In genomic region chr14:24232645-24233537, GRCh38 we compare ENCODE assay signal across 1 cellular context.
TF ChIP-seq lines count a peak whose summit lies in the region.

GMPR2 (plus strand) TSS chr14:24232929; CDS start chr14:24233254, 325 bp downstream.

TF ChIP-seq in HepG2, 621 proteins besides CTCF, POLR2A, EP300 and RAD21 (continued from another document and continues in another):
- TF ChIP-seq ZBTB14 (CRISPR knock-in tag; IDR thresholded peaks at IDR 0.05) = 0 out of 2 replicates have a peak, but pooled peaks have one; percentile 47
- peak; percentile 9 for TF ChIP-seq RBM39 (IDR thresholded peaks at IDR 0.05; ENCODE audit: low read depth, low read length, poor library complexity, severe bottlenecking)
- 0 out of 2 replicates have a peak, but pooled peaks have one; percentile 22 for TF ChIP-seq BCL6 (CRISPR knock-in tag; IDR thresholded peaks at IDR 0.05)
- TF ChIP-seq MEIS1 (CRISPR knock-in tag; IDR thresholded peaks at IDR 0.05; ENCODE audit: borderline replicate concordance) = no peak; the same call in none of the 2 replicates
- no peak for TF ChIP-seq CHD2 (IDR thresholded peaks at IDR 0.05; ENCODE audit: low read depth, low read length)
- no peak; the same call in none of the 2 replicates for TF ChIP-seq ZBTB44 (CRISPR knock-in tag; IDR thresholded peaks at IDR 0.05)
- TF ChIP-seq ZNF572 (CRISPR knock-in tag; IDR thresholded peaks at IDR 0.05) = peak; percentile 52; the same call in 1 of the 2 replicates
- 0 out of 2 replicates have a peak, but pooled peaks have one; percentile 65 for TF ChIP-seq ZNF503 (CRISPR knock-in tag; IDR thresholded peaks at IDR 0.05)
- 0 out of 2 replicates have a peak, but pooled peaks have one; percentile 82 for TF ChIP-seq ZFP82 (CRISPR knock-in tag; IDR thresholded peaks at IDR 0.05; ENCODE audit: borderline replicate concordance)
- TF ChIP-seq, protein P1, sequence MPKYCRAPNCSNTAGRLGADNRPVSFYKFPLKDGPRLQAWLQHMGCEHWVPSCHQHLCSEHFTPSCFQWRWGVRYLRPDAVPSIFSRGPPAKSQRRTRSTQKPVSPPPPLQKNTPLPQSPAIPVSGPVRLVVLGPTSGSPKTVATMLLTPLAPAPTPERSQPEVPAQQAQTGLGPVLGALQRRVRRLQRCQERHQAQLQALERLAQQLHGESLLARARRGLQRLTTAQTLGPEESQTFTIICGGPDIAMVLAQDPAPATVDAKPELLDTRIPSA (CRISPR knock-in tag; IDR thresholded peaks at IDR 0.05; ENCODE audit: borderline replicate concordance) = no peak
- 0 out of 2 replicates have a peak, but pooled peaks have one; percentile 8 for TF ChIP-seq ZNF746 (CRISPR knock-in tag; IDR thresholded peaks at IDR 0.05)
- peak; percentile 71 for TF ChIP-seq ELF3 (CRISPR knock-in tag; IDR thresholded peaks at IDR 0.05)
- TF ChIP-seq ZNF431 (CRISPR knock-in tag; IDR thresholded peaks at IDR 0.05; ENCODE audit: borderline replicate concordance, low read depth) = no peak
- peak; percentile 81; the same call in 1 of the 2 replicates for TF ChIP-seq ZSCAN9 (CRISPR knock-in tag; IDR thresholded peaks at IDR 0.05; ENCODE audit: borderline replicate concordance)
- peak; percentile 42; the same call in 1 of the 2 replicates for TF ChIP-seq BRF2 (CRISPR knock-in tag; IDR thresholded peaks at IDR 0.05)
- peak; percentile 74; the same call in 1 of the 2 replicates for TF ChIP-seq ZSCAN20 (CRISPR knock-in tag; IDR thresholded peaks at IDR 0.05; ENCODE audit: borderline replicate concordance)
- no peak for TF ChIP-seq SUZ12 (IDR thresholded peaks at IDR 0.05; ENCODE audit: low read depth, low read length)
- TF ChIP-seq SRSF9 (IDR thresholded peaks at IDR 0.05; ENCODE audit: borderline replicate concordance, insufficient read depth, low read depth, low read length, poor library complexity, severe bottlenecking) = no peak
- TF ChIP-seq, protein P2, sequence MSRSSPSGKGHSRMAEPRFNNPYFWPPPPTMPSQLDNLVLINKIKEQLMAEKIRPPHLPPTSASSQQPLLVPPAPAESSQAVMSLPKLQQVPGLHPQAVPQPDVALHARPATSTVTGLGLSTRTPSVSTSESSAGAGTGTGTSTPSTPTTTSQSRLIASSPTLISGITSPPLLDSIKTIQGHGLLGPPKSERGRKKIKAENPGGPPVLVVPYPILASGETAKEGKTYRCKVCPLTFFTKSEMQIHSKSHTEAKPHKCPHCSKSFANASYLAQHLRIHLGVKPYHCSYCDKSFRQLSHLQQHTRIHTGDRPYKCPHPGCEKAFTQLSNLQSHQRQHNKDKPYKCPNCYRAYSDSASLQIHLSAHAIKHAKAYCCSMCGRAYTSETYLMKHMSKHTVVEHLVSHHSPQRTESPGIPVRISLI (CRISPR knock-in tag; IDR thresholded peaks at IDR 0.05; ENCODE audit: borderline replicate concordance) = no peak; the same call in 1 of the 2 replicates
- no peak; the same call in 1 of the 2 replicates for TF ChIP-seq SRY (CRISPR knock-in tag; IDR thresholded peaks at IDR 0.05)
- no peak; the same call in 1 of the 2 replicates for TF ChIP-seq STAG1 (CRISPR knock-in tag; IDR thresholded peaks at IDR 0.05)
- TF ChIP-seq, protein P3, sequence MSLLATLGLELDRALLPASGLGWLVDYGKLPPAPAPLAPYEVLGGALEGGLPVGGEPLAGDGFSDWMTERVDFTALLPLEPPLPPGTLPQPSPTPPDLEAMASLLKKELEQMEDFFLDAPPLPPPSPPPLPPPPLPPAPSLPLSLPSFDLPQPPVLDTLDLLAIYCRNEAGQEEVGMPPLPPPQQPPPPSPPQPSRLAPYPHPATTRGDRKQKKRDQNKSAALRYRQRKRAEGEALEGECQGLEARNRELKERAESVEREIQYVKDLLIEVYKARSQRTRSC (CRISPR knock-in tag; IDR thresholded peaks at IDR 0.05; ENCODE audit: low read depth) = peak; percentile 87; the same call in 1 of the 2 replicates
- TF ChIP-seq SMARCC2 (IDR thresholded peaks at IDR 0.05) = no peak
- TF ChIP-seq FUBP1 (CRISPR knock-in tag; IDR thresholded peaks at IDR 0.05; ENCODE audit: borderline replicate concordance) = peak; percentile 94
- TF ChIP-seq, protein P4, sequence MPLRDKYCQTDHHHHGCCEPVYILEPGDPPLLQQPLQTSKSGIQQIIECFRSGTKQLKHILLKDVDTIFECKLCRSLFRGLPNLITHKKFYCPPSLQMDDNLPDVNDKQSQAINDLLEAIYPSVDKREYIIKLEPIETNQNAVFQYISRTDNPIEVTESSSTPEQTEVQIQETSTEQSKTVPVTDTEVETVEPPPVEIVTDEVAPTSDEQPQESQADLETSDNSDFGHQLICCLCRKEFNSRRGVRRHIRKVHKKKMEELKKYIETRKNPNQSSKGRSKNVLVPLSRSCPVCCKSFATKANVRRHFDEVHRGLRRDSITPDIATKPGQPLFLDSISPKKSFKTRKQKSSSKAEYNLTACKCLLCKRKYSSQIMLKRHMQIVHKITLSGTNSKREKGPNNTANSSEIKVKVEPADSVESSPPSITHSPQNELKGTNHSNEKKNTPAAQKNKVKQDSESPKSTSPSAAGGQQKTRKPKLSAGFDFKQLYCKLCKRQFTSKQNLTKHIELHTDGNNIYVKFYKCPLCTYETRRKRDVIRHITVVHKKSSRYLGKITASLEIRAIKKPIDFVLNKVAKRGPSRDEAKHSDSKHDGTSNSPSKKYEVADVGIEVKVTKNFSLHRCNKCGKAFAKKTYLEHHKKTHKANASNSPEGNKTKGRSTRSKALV (CRISPR knock-in tag; IDR thresholded peaks at IDR 0.05) = peak; percentile 24; the same call in 1 of the 2 replicates
- no peak for TF ChIP-seq KDM1A (CRISPR knock-in tag; IDR thresholded peaks at IDR 0.05)
- peak; percentile 99 for TF ChIP-seq YEATS4 (CRISPR knock-in tag; IDR thresholded peaks at IDR 0.05; ENCODE audit: borderline replicate concordance)
- no peak; the same call in 1 of the 2 replicates for TF ChIP-seq ZNF660 (CRISPR knock-in tag; IDR thresholded peaks at IDR 0.05; ENCODE audit: borderline replicate concordance, low read depth)
- TF ChIP-seq MEIS2 (CRISPR knock-in tag; IDR thresholded peaks at IDR 0.05) = peak; percentile 92
- no peak; the same call in 1 of the 2 replicates for TF ChIP-seq ZFP36L2 (CRISPR knock-in tag; IDR thresholded peaks at IDR 0.05)
- no peak; the same call in 1 of the 2 replicates for TF ChIP-seq CREBL2 (CRISPR knock-in tag; IDR thresholded peaks at IDR 0.05; ENCODE audit: borderline replicate concordance)
- no peak; the same call in 1 of the 2 replicates for TF ChIP-seq CEBPG (CRISPR knock-in tag; IDR thresholded peaks at IDR 0.05)
- TF ChIP-seq NFRKB (IDR thresholded peaks at IDR 0.05) = no peak
- TF ChIP-seq ZNF747 (CRISPR knock-in tag; IDR thresholded peaks at IDR 0.05; ENCODE audit: borderline replicate concordance) = no peak
- TF ChIP-seq, protein P5, sequence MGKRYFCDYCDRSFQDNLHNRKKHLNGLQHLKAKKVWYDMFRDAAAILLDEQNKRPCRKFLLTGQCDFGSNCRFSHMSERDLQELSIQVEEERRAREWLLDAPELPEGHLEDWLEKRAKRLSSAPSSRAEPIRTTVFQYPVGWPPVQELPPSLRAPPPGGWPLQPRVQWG (CRISPR knock-in tag; IDR thresholded peaks at IDR 0.05; ENCODE audit: borderline replicate concordance, low read depth) = no peak
- no peak; the same call in 1 of the 2 replicates for TF ChIP-seq KLF9 (CRISPR knock-in tag; IDR thresholded peaks at IDR 0.05; ENCODE audit: low read depth)
- TF ChIP-seq KDM2A (CRISPR knock-in tag; IDR thresholded peaks at IDR 0.05; ENCODE audit: borderline replicate concordance, low read depth) = peak; percentile 96
- peak; percentile 90 for TF ChIP-seq ZMAT3 (CRISPR knock-in tag; conservative IDR thresholded peaks at IDR 0.05)
- no peak for TF ChIP-seq ZMYM3 (CRISPR knock-in tag; IDR thresholded peaks at IDR 0.05)
- peak; percentile 97 for TF ChIP-seq CREB3 (CRISPR knock-in tag; IDR thresholded peaks at IDR 0.05)
- no peak for TF ChIP-seq ZNF678 (CRISPR knock-in tag; IDR thresholded peaks at IDR 0.05)
- TF ChIP-seq ZUFSP (CRISPR knock-in tag; IDR thresholded peaks at IDR 0.05; ENCODE audit: borderline replicate concordance) = no peak
- TF ChIP-seq NBN (conservative IDR thresholded peaks at IDR 0.05) = no peak
- no peak; the same call in 1 of the 2 replicates for TF ChIP-seq ZSCAN22 (CRISPR knock-in tag; IDR thresholded peaks at IDR 0.05)
- peak; percentile 93 for TF ChIP-seq REPIN1 (CRISPR knock-in tag; IDR thresholded peaks at IDR 0.05; ENCODE audit: borderline replicate concordance, low read depth)
- TF ChIP-seq KMT2B (CRISPR knock-in tag; IDR thresholded peaks at IDR 0.05) = peak; percentile 90; the same call in 1 of the 2 replicates
- no peak; the same call in 1 of the 2 replicates for TF ChIP-seq ZNF546 (CRISPR knock-in tag; conservative IDR thresholded peaks at IDR 0.05)
- TF ChIP-seq ONECUT2 (CRISPR knock-in tag; IDR thresholded peaks at IDR 0.05) = no peak
- TF ChIP-seq HNRNPUL1 (IDR thresholded peaks at IDR 0.05; ENCODE audit: low read depth, low read length) = no peak
- TF ChIP-seq ZBTB1 (CRISPR knock-in tag; IDR thresholded peaks at IDR 0.05; ENCODE audit: borderline replicate concordance) = 0 out of 2 replicates have a peak, but pooled peaks have one; percentile 20
